ENCODE assay signal across 30 cellular contexts in the genomic region with DNA sequence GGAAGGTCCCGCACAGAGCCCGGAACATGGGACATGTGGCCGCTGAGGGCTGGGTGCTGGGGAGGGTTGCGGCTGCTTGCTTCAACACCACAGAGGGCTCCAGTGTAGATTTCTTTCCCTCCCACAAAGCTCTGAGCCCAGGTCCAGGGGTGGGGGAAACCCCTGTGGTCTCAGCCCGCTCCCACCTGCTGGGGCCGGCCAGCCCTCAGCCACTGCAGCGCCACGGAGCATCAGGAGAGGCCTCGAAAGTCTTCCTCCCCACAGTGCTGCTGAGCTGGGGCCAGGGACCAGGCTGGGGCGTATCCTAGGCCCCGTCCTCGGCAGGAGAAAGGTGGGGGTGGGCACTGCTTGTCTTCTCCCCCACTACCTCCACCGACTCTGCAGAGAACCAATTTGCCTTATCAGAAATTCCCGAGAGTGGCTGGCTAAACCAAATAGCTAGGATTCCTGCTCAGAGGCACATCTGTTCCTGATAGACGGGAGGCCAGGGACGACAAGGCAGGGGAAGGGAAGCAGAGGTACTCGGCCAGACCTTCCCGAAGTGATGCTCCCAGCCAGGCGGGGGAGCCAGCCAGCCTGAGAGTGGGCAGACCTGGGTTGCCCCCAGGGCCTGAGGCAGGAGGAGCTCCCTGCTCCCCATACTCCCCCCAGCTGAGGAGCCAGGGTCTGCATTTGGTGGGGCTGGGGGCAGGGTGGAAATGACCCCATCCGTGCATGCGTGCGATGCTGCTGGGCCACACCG. TPM values are rescaled to one million over a fixed set of nuclear protein-coding genes. Genes with fewer than 3 reads are reported as not detected.
DNase-seq lines count a peak whose midpoint lies in the region; ATAC-seq and TF ChIP-seq lines count a peak whose summit lies in the region.
"Had no signal": no experiment of that assay in that cellular context is flagged by ENCODE, and none has a peak within 500 bp of the region (broad histone marks: within the 10 kb centered on the region; RNA-seq: fewer than 3 reads in every experiment).

No MANE protein-coding gene starts in this region.

- intact Hi-C loops in posterior vena cava (cut with DNase I) = no loop called here

- DNase-seq in BE2C = peak; percentile 63
- peak; percentile 45 for DNase-seq in RWPE2 (ENCODE audit: low spot score)
- DNase-seq in glutamatergic neuron = peak; percentile 32
- peak; percentile 62 for DNase-seq in posterior vena cava (ENCODE audit: low spot score)
- no peak for DNase-seq in NK-92 (lab: John Stamatoyannopoulos, UW; ENCODE audit: unreplicated experiment)
- no peak for DNase-seq in SHP77 treated with DMSO at 0.1 percent for 48 hours (lab: John Stamatoyannopoulos, UW)
- DNase-seq: activated CD4-positive, alpha-beta T cell treated with anti-CD3 and anti-CD28 coated beads, Interleukin-2, amount 10 ng/mL, durations not matched to agents 24 days and 14 days; CD4-positive, alpha-beta memory T cell; central memory CD4-positive, alpha-beta T cell; dermis blood vessel endothelial cell; DMS 273 treated with DMSO at 0.1 percent for 48 hours; Karpas-422; NCI-H146; NCI-H510A; NK-92 treated with Interleukin-12 subunit alpha and Interleukin-12 subunit beta, amount 100 ng/mL, for 24 hours; Peyer's patch; stimulated activated CD4-positive, alpha-beta T cell treated with anti-CD3 and anti-CD28 coated beads, Interleukin-12 subunit alpha, Interleukin-12 subunit beta, amount 100 ng/mL, for 4 hours; stimulated activated CD4-positive, alpha-beta T cell treated with anti-CD3 and anti-CD28 coated beads, Interleukin-4, amount 100 ng/mL, for 24 hours; stimulated activated naive CD4-positive, alpha-beta T cell; T-helper 17 cell had no signal

- no peak overlapping the region for H3K27ac Mint-ChIP-seq in glutamatergic neuron (ENCODE audit: unreplicated experiment)
- H3K27ac Mint-ChIP-seq: activated CD4-positive, alpha-beta T cell treated with anti-CD3 and anti-CD28 coated beads, Interleukin-2, amount 10 ng/mL, durations not matched to agents 24 days and 14 days; activated naive CD4-positive, alpha-beta T cell treated with anti-CD3 and anti-CD28 coated beads, Interleukin-2, amount 50 U/mL, for 24 hours; CD4-positive, alpha-beta memory T cell; T-helper 17 cell had no signal

- H3K9me3 Mint-ChIP-seq in glutamatergic neuron (ENCODE audit: unreplicated experiment) = peaks cover 14% of the 10 kb centered on the region
- H3K9me3 Mint-ChIP-seq: activated naive CD4-positive, alpha-beta T cell treated with anti-CD3 and anti-CD28 coated beads, Interleukin-2, amount 50 U/mL, for 24 hours had no signal

- no peak overlapping the region for H3K27ac ChIP-seq in RWPE2 (ENCODE audit: poor library complexity, severe bottlenecking)
- H3K27ac ChIP-seq: pancreas, Peyer's patch, right atrium auricular region had no signal

- peaks cover 12% of the 10 kb centered on the region for H3K36me3 Mint-ChIP-seq in glutamatergic neuron (ENCODE audit: unreplicated experiment)
- H3K36me3 Mint-ChIP-seq: CD4-positive, alpha-beta memory T cell had no signal

- H3K9me3 ChIP-seq in BE2C = no peaks in the 10 kb centered on the region
- H3K9me3 ChIP-seq in RWPE2 (ENCODE audit: severe bottlenecking) = peaks cover 2% of the 10 kb centered on the region
- H3K9me3 ChIP-seq: pancreas had no signal

- peak; percentile 26; the same call in 1 of the 2 replicates for TF ChIP-seq CTCF in BE2C (IDR thresholded peaks at IDR 0.05; ENCODE audit: low read depth, low read length)
- TF ChIP-seq CTCF in RWPE2 (IDR thresholded peaks at IDR 0.05; ENCODE audit: poor library complexity, severe bottlenecking) = no peak
- TF ChIP-seq CTCF in glutamatergic neuron (IDR thresholded peaks at IDR 0.05; ENCODE audit: partially characterized antibody, unreplicated experiment) = no peak

- H3K27me3 ChIP-seq in BE2C = no peaks in the 10 kb centered on the region
- no peaks in the 10 kb centered on the region for H3K27me3 ChIP-seq in RWPE2 (ENCODE audit: insufficient read depth, poor library complexity, severe bottlenecking)
- H3K27me3 ChIP-seq: pancreas, Peyer's patch, right atrium auricular region had no signal

- H3K4me3 ChIP-seq in BE2C (ENCODE audit: low read depth, low read length) (no peak overlapping the region), RWPE2 (ENCODE audit: severe bottlenecking) (no peak overlapping the region)
- H3K4me3 ChIP-seq: pancreas, Peyer's patch, right atrium auricular region had no signal

- H3K4me1 ChIP-seq in BE2C = peaks cover 6% of the 10 kb centered on the region; the same call in 1 of the 2 replicates
- H3K4me1 ChIP-seq in RWPE2 (ENCODE audit: insufficient read depth, poor library complexity, severe bottlenecking) = no peaks in the 10 kb centered on the region
- H3K4me1 ChIP-seq: pancreas, Peyer's patch, right atrium auricular region had no signal

- ATAC-seq in RWPE2 (ENCODE audit: low read depth) = no peak
- no peak for ATAC-seq in GM19023 (IDR thresholded peaks at IDR 0.05; ENCODE audit: unreplicated experiment)
- ATAC-seq: naive thymus-derived CD8-positive, alpha-beta T cell; pancreas; T-helper 17 cell had no signal

- no peaks in the 10 kb centered on the region for H3K4me1 Mint-ChIP-seq in glutamatergic neuron (ENCODE audit: low read depth, unreplicated experiment)
- H3K4me1 Mint-ChIP-seq: activated CD4-positive, alpha-beta T cell treated with anti-CD3 and anti-CD28 coated beads, Interleukin-2, amount 10 ng/mL, durations not matched to agents 24 days and 14 days; activated naive CD4-positive, alpha-beta T cell treated with anti-CD3 and anti-CD28 coated beads, Interleukin-2, amount 50 U/mL, for 24 hours; CD4-positive, alpha-beta memory T cell; naive thymus-derived CD8-positive, alpha-beta T cell; T-helper 17 cell had no signal

- H3K36me3 ChIP-seq in BE2C (no peaks in the 10 kb centered on the region), RWPE2 (ENCODE audit: low read depth) (no peaks in the 10 kb centered on the region)
- H3K36me3 ChIP-seq: pancreas, Peyer's patch, right atrium auricular region had no signal

- no peak overlapping the region for H3K4me3 Mint-ChIP-seq in glutamatergic neuron (ENCODE audit: unreplicated experiment)
- H3K4me3 Mint-ChIP-seq: activated CD4-positive, alpha-beta T cell treated with anti-CD3 and anti-CD28 coated beads, Interleukin-2, amount 10 ng/mL, durations not matched to agents 24 days and 14 days; activated naive CD4-positive, alpha-beta T cell treated with anti-CD3 and anti-CD28 coated beads, Interleukin-2, amount 50 U/mL, for 24 hours; CD4-positive, alpha-beta memory T cell; naive thymus-derived CD8-positive, alpha-beta T cell; T-helper 17 cell had no signal

- H3K27me3 Mint-ChIP-seq in glutamatergic neuron (ENCODE audit: unreplicated experiment) = peaks cover 7% of the 10 kb centered on the region

RNA-seq across cellular contexts. Expression of a gene that starts 18.7 kb away (rescaled TPM):
- 468 TPM for polyA plus RNA-seq in BE2C (2012; ENCODE audit: insufficient read depth, insufficient read length, low read depth)
- total RNA-seq in glutamatergic neuron (ENCODE audit: unreplicated experiment) = 21.5 TPM
- total RNA-seq in posterior vena cava = 100 to 1,000 TPM; 161 to 323 TPM
- total RNA-seq: CD4-positive, alpha-beta memory T cell; G401; naive thymus-derived CD8-positive, alpha-beta T cell had no signal
- polyA plus RNA-seq: CD4-positive, alpha-beta memory T cell; naive thymus-derived CD8-positive, alpha-beta T cell had no signal

RNA-seq across cellular contexts. Expression of a gene that starts 40.5 kb away (rescaled TPM):
- not detected for polyA plus RNA-seq in BE2C (2012; ENCODE audit: insufficient read depth, insufficient read length, low read depth)
- not detected for total RNA-seq in glutamatergic neuron (ENCODE audit: unreplicated experiment)
- total RNA-seq in posterior vena cava = not detected
- total RNA-seq: activated CD4-positive, alpha-beta T cell treated with anti-CD3 and anti-CD28 coated beads, Interleukin-2, amount 10 ng/mL, durations not matched to agents 24 days and 14 days; astrocyte; CD4-positive, alpha-beta memory T cell; dermis blood vessel endothelial cell; G401; naive thymus-derived CD8-positive, alpha-beta T cell; Peyer's patch; right atrium auricular region; SK-MEL-5; T-helper 17 cell; temporal lobe had no signal
- polyA plus RNA-seq: AG04450; CD4-positive, alpha-beta memory T cell; naive thymus-derived CD8-positive, alpha-beta T cell had no signal

RNA-seq across cellular contexts. Expression of a gene that starts 51.1 kb away (rescaled TPM):
- polyA plus RNA-seq in BE2C (2012; ENCODE audit: insufficient read depth, insufficient read length, low read depth) = 141 TPM
- total RNA-seq in glutamatergic neuron (ENCODE audit: unreplicated experiment) (not detected), posterior vena cava (under 1 TPM in 1 of 2 donors, not detected in 1; 0.67 TPM)
- total RNA-seq: activated CD4-positive, alpha-beta T cell treated with anti-CD3 and anti-CD28 coated beads, Interleukin-2, amount 10 ng/mL, durations not matched to agents 24 days and 14 days; astrocyte; CD4-positive, alpha-beta memory T cell; dermis blood vessel endothelial cell; G401; naive thymus-derived CD8-positive, alpha-beta T cell; right atrium auricular region; SK-MEL-5; T-helper 17 cell had no signal
- polyA plus RNA-seq: AG04450; CD4-positive, alpha-beta memory T cell; naive thymus-derived CD8-positive, alpha-beta T cell had no signal

Comparison
In these comparisons a context has a peak if more than half of its experiments do, and no peak if none do; other contexts are left out.
1. DNase-seq: peak in BE2C (single experiment), RWPE2 (single experiment), glutamatergic neuron (single experiment) and posterior vena cava (single experiment); none in NK-92 (single experiment) and SHP77 treated with DMSO at 0.1 percent for 48 hours (single experiment).